ENCODE assay signal across 9 cellular contexts in genomic region chr13:113928701-113929627, GRCh38. TPM values are rescaled to one million over a fixed set of nuclear protein-coding genes. Genes with fewer than 3 reads are reported as not detected.
DNase-seq lines count a peak whose midpoint lies in the region; ATAC-seq and TF ChIP-seq lines count a peak whose summit lies in the region.
"Had no signal": no experiment of that assay in that cellular context is flagged by ENCODE, and none has a peak within 500 bp of the region (broad histone marks: within the 10 kb centered on the region; RNA-seq: fewer than 3 reads in every experiment).

No MANE protein-coding gene starts in this region.

- no peaks in the 10 kb centered on the region for H3K27me3 ChIP-seq in sigmoid colon
- H3K27me3 ChIP-seq in HAP-1 (ENCODE audit: low read depth) = no peaks in the 10 kb centered on the region
- no peaks in the 10 kb centered on the region for H3K27me3 ChIP-seq in MM.1S (replicated peaks; ENCODE audit: insufficient read depth, low read length)

- H3K4me2 ChIP-seq in MM.1S (ENCODE audit: low read depth, low read length) = no peak overlapping the region

- H3K79me2 ChIP-seq in MM.1S (ENCODE audit: low read length) = no peaks in the 10 kb centered on the region

- WGBS in sigmoid colon, 2 donors = 80 to 83% methylated on average over 26 of the region's 26 CpGs

- no peaks in the 10 kb centered on the region for H3K9me2 ChIP-seq in MM.1S (replicated peaks; ENCODE audit: insufficient read depth, low read length)

- H3K4me1 ChIP-seq in sigmoid colon (peaks cover 0 to 31% (median 27%) of the 10 kb centered on the region in 4 donors), HAP-1 (no peaks in the 10 kb centered on the region), MM.1S (ENCODE audit: low read length) (peaks cover 10% of the 10 kb centered on the region)

- H4K20me1 ChIP-seq in MM.1S (ENCODE audit: insufficient read depth, low read length) = no peaks in the 10 kb centered on the region

- intact Hi-C loops in left ventricle myocardium superior (cut with micrococcal nuclease) = no loop called here
- intact Hi-C loops in sigmoid colon (cut with DNase I) = no loop called here

- no peak overlapping the region for H2AFZ ChIP-seq in MM.1S (ENCODE audit: low read length)

- peak overlapping the region in 3 of 4 donors; percentile 56 to 73 (median 58) for H3K27ac ChIP-seq in sigmoid colon
- no peak overlapping the region for H3K27ac ChIP-seq in MM.1S (ENCODE audit: low read length)

- H3K4me3 ChIP-seq in astrocyte of the cerebellum (ENCODE audit: low read depth, low read length) = no peak overlapping the region
- no peak overlapping the region for H3K4me3 ChIP-seq in sigmoid colon
- no peak overlapping the region for H3K4me3 ChIP-seq in HAP-1
- H3K4me3 ChIP-seq in MM.1S (ENCODE audit: low read length) = no peak overlapping the region

- TF ChIP-seq EP300 in sigmoid colon (IDR thresholded peaks at IDR 0.05) = no peak

- no peak overlapping the region for H3K9ac ChIP-seq in MM.1S (ENCODE audit: low read length)

- H3K9me3 ChIP-seq in sigmoid colon (no peaks in the 10 kb centered on the region), HAP-1 (no peaks in the 10 kb centered on the region), MM.1S (replicated peaks; ENCODE audit: insufficient read depth, low read length) (no peaks in the 10 kb centered on the region)

- TF ChIP-seq POLR2A in sigmoid colon (IDR thresholded peaks at IDR 0.05) = no peak

- peaks cover 2% of the 10 kb centered on the region; the same call in 1 of the 2 replicates for H3F3A ChIP-seq in MM.1S (ENCODE audit: insufficient read depth, low read length)

- TF ChIP-seq CTCF in astrocyte of the cerebellum (IDR thresholded peaks at IDR 0.05; ENCODE audit: low read depth, low read length, missing control alignments) (no peak), sigmoid colon (IDR thresholded peaks at IDR 0.05) (no peak), MM.1S (IDR thresholded peaks at IDR 0.05; ENCODE audit: low read length) (no peak)

- in situ Hi-C loops in astrocyte of the cerebellum (cut with HindIII; ENCODE audit: low sequenced_read_pairs) (no loop called here), HAP-1 (cut with MboI; ENCODE audit: low sequenced_read_pairs) (no loop called here)

- peak; percentile 86 for ATAC-seq in left ventricle myocardium superior
- no peak for ATAC-seq in GM19455 (IDR thresholded peaks at IDR 0.05; ENCODE audit: unreplicated experiment)

- peak; percentile 89 for DNase-seq in GM03348 (ENCODE audit: low spot score)
- DNase-seq in astrocyte of the cerebellum (ENCODE audit: low read depth) = peak; percentile 57
- DNase-seq in left ventricle myocardium superior = peak; percentile 92
- peak; percentile 91 for DNase-seq in sigmoid colon
- no peak for DNase-seq in NCI-H146 (lab: John Stamatoyannopoulos, UW)
- DNase-seq in HAP-1 (ENCODE audit: low spot score in 2 of 2) = no peak
- DNase-seq in MM.1S = no peak

- H3K36me3 ChIP-seq in sigmoid colon (no peaks in the 10 kb centered on the region), HAP-1 (replicated peaks) (no peaks in the 10 kb centered on the region), MM.1S (replicated peaks; ENCODE audit: insufficient read depth, low read length) (no peaks in the 10 kb centered on the region)

RNA-seq across cellular contexts. Expression of gene C13orf46, which starts 44.9 kb away (rescaled TPM):
- total RNA-seq in left ventricle myocardium superior (0.37 TPM), sigmoid colon (10 to 100 TPM in 1 of 4 donors, under 1 TPM in 2, not detected in 1; 0.71 to 11.9 (median 0.81) TPM)
- polyA plus RNA-seq in sigmoid colon = 1 to 10 TPM in 1 of 3 donors, under 1 TPM in 1, not detected in 1; 0.23 to 1.2 TPM
- total RNA-seq: epithelial cell of proximal tubule had no signal

Comparison
In these comparisons a context has a peak if more than half of its experiments do, and no peak if none do; other contexts are left out.
1. DNase-seq: peak in GM03348 (single experiment), astrocyte of the cerebellum (single experiment), left ventricle myocardium superior (single experiment) and sigmoid colon (single experiment); none in NCI-H146 (single experiment), HAP-1 (0 of 2) and MM.1S (single experiment).